ENCODE assay signal across 1 cellular context in genomic region chr1:85581138-85581801, GRCh38.
TF ChIP-seq lines count a peak whose summit lies in the region.

No MANE protein-coding gene starts in this region.

TF ChIP-seq in HepG2, 621 proteins besides CTCF, POLR2A, EP300 and RAD21 (continued from another document and continues in another):
- TF ChIP-seq ZNF549 (CRISPR knock-in tag; IDR thresholded peaks at IDR 0.05) (no peak), HINFP (CRISPR knock-in tag; IDR thresholded peaks at IDR 0.05; ENCODE audit: low read depth) (peak; percentile 34; the same call in 1 of the 2 replicates), HBP1 (CRISPR knock-in tag; IDR thresholded peaks at IDR 0.05; ENCODE audit: low read depth) (peak; percentile 75; the same call in 1 of the 2 replicates), ZNF136 (CRISPR knock-in tag; IDR thresholded peaks at IDR 0.05; ENCODE audit: low read depth) (no peak), ZNF30 (CRISPR knock-in tag; IDR thresholded peaks at IDR 0.05) (0 out of 2 replicates have a peak, but pooled peaks have one; percentile 14), ZNF282 (IDR thresholded peaks at IDR 0.05; ENCODE audit: partially characterized antibody) (no peak), HNRNPH1 (optimal IDR thresholded peaks at IDR 0.05; ENCODE audit: low read depth, low read length) (no peak), ZNF337 (CRISPR knock-in tag; IDR thresholded peaks at IDR 0.05; ENCODE audit: borderline replicate concordance, low read depth) (peak; percentile 51; the same call in 1 of the 2 replicates), ZNF331 (CRISPR knock-in tag; IDR thresholded peaks at IDR 0.05) (peak; percentile 58), ZNF652 (CRISPR knock-in tag; IDR thresholded peaks at IDR 0.05; ENCODE audit: borderline replicate concordance, low read depth) (no peak), PLSCR1 (CRISPR knock-in tag; IDR thresholded peaks at IDR 0.05; ENCODE audit: borderline replicate concordance) (no peak), HNRNPK (IDR thresholded peaks at IDR 0.05; ENCODE audit: low read depth, low read length, poor library complexity, severe bottlenecking) (peak; percentile 29), SMARCC2 (IDR thresholded peaks at IDR 0.05) (no peak), ZNF329 (CRISPR knock-in tag; IDR thresholded peaks at IDR 0.05; ENCODE audit: low read depth) (0 out of 2 replicates have a peak, but pooled peaks have one; percentile 44), MED1 (CRISPR knock-in tag; IDR thresholded peaks at IDR 0.05) (peak; percentile 23; the same call in 1 of the 2 replicates), MTA1 (CRISPR knock-in tag; IDR thresholded peaks at IDR 0.05; ENCODE audit: borderline replicate concordance) (peak; percentile 28; the same call in 1 of the 2 replicates), ZNF367 (CRISPR knock-in tag; IDR thresholded peaks at IDR 0.05; ENCODE audit: borderline replicate concordance) (no peak), KDM5A (IDR thresholded peaks at IDR 0.05; ENCODE audit: borderline replicate concordance, low read length) (no peak), KLF16 (CRISPR knock-in tag; IDR thresholded peaks at IDR 0.05) (peak in 1 of 2 experiments; percentile 49; a peak in 1 of 4 replicates), ARID4A (CRISPR knock-in tag; IDR thresholded peaks at IDR 0.05; ENCODE audit: borderline replicate concordance) (peak; percentile 54; the same call in 1 of the 2 replicates), IKZF1 (IDR thresholded peaks at IDR 0.05) (no peak), KDM1A (CRISPR knock-in tag; IDR thresholded peaks at IDR 0.05) (peak; percentile 88; the same call in 1 of the 2 replicates), ZNF557 (CRISPR knock-in tag; IDR thresholded peaks at IDR 0.05) (no peak), AHR (CRISPR knock-in tag; IDR thresholded peaks at IDR 0.05) (peak; percentile 73; the same call in 1 of the 2 replicates), ZNF33A (CRISPR knock-in tag; IDR thresholded peaks at IDR 0.05; ENCODE audit: borderline replicate concordance) (no peak), FOXA1 (IDR thresholded peaks at IDR 0.05) (no peak), FOXA1 (CRISPR knock-in tag; IDR thresholded peaks at IDR 0.05) (peak; percentile 25; the same call in 1 of the 2 replicates), MATR3 (CRISPR knock-in tag; IDR thresholded peaks at IDR 0.05) (no peak), MTF2 (CRISPR knock-in tag; IDR thresholded peaks at IDR 0.05; ENCODE audit: borderline replicate concordance) (peak; percentile 50; the same call in 1 of the 2 replicates), HMGA1 (CRISPR knock-in tag; conservative IDR thresholded peaks at IDR 0.05) (no peak), TEAD2 (CRISPR knock-in tag; IDR thresholded peaks at IDR 0.05) (no peak), PAX8 (CRISPR knock-in tag; IDR thresholded peaks at IDR 0.05; ENCODE audit: borderline replicate concordance) (no peak), ZNF703 (CRISPR knock-in tag; IDR thresholded peaks at IDR 0.05; ENCODE audit: borderline replicate concordance) (peak; percentile 27; the same call in 1 of the 2 replicates), KLF12 (CRISPR knock-in tag; IDR thresholded peaks at IDR 0.05; ENCODE audit: borderline replicate concordance) (no peak), SMC3 (IDR thresholded peaks at IDR 0.05; ENCODE audit: low read length) (no peak), ZNF672 (CRISPR knock-in tag; IDR thresholded peaks at IDR 0.05) (no peak), NFYB (CRISPR knock-in tag; IDR thresholded peaks at IDR 0.05) (no peak), ZNF205 (CRISPR knock-in tag; IDR thresholded peaks at IDR 0.05) (peak; percentile 44; the same call in 1 of the 2 replicates), REPIN1 (CRISPR knock-in tag; IDR thresholded peaks at IDR 0.05; ENCODE audit: borderline replicate concordance, low read depth) (peak; percentile 29; the same call in 1 of the 2 replicates), MLX (CRISPR knock-in tag; IDR thresholded peaks at IDR 0.05) (no peak), GMEB1 (CRISPR knock-in tag; IDR thresholded peaks at IDR 0.05; ENCODE audit: borderline replicate concordance) (no peak)
- TF ChIP-seq, protein P1, sequence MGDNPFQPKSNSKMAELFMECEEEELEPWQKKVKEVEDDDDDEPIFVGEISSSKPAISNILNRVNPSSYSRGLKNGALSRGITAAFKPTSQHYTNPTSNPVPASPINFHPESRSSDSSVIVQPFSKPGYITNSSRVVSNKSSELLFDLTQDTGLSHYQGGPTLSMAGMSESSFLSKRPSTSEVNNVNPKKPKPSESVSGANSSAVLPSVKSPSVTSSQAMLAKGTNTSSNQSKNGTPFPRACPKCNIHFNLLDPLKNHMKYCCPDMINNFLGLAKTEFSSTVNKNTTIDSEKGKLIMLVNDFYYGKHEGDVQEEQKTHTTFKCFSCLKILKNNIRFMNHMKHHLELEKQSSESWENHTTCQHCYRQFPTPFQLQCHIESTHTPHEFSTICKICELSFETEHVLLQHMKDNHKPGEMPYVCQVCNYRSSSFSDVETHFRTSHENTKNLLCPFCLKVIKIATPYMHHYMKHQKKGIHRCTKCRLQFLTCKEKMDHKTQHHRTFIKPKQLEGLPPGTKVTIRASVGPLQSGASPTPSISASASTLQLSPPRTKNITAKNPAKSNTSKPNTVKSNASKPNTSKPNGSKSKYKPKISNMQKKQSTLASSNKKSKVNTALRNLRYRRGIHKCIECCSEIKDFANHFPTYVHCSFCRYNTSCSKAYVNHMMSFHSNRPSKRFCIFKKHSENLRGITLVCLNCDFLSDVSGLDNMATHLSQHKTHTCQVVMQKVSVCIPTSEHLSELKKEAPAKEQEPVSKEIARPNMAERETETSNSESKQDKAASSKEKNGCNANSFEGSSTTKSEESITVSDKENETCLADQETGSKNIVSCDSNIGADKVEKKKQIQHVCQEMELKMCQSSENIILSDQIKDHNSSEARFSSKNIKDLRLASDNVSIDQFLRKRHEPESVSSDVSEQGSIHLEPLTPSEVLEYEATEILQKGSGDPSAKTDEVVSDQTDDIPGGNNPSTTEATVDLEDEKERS (CRISPR knock-in tag; IDR thresholded peaks at IDR 0.05), result no peak
- TF ChIP-seq, protein P2, sequence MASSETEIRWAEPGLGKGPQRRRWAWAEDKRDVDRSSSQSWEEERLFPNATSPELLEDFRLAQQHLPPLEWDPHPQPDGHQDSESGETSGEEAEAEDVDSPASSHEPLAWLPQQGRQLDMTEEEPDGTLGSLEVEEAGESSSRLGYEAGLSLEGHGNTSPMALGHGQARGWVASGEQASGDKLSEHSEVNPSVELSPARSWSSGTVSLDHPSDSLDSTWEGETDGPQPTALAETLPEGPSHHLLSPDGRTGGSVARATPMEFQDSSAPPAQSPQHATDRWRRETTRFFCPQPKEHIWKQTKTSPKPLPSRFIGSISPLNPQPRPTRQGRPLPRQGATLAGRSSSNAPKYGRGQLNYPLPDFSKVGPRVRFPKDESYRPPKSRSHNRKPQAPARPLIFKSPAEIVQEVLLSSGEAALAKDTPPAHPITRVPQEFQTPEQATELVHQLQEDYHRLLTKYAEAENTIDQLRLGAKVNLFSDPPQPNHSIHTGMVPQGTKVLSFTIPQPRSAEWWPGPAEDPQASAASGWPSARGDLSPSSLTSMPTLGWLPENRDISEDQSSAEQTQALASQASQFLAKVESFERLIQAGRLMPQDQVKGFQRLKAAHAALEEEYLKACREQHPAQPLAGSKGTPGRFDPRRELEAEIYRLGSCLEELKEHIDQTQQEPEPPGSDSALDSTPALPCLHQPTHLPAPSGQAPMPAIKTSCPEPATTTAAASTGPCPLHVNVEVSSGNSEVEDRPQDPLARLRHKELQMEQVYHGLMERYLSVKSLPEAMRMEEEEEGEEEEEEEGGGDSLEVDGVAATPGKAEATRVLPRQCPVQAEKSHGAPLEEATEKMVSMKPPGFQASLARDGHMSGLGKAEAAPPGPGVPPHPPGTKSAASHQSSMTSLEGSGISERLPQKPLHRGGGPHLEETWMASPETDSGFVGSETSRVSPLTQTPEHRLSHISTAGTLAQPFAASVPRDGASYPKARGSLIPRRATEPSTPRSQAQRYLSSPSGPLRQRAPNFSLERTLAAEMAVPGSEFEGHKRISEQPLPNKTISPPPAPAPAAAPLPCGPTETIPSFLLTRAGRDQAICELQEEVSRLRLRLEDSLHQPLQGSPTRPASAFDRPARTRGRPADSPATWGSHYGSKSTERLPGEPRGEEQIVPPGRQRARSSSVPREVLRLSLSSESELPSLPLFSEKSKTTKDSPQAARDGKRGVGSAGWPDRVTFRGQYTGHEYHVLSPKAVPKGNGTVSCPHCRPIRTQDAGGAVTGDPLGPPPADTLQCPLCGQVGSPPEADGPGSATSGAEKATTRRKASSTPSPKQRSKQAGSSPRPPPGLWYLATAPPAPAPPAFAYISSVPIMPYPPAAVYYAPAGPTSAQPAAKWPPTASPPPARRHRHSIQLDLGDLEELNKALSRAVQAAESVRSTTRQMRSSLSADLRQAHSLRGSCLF (CRISPR knock-in tag; IDR thresholded peaks at IDR 0.05; ENCODE audit: borderline replicate concordance), result no peak
- TF ChIP-seq, protein P3, sequence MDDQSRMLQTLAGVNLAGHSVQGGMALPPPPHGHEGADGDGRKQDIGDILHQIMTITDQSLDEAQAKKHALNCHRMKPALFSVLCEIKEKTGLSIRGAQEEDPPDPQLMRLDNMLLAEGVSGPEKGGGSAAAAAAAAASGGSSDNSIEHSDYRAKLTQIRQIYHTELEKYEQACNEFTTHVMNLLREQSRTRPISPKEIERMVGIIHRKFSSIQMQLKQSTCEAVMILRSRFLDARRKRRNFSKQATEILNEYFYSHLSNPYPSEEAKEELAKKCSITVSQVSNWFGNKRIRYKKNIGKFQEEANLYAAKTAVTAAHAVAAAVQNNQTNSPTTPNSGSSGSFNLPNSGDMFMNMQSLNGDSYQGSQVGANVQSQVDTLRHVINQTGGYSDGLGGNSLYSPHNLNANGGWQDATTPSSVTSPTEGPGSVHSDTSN (CRISPR knock-in tag; IDR thresholded peaks at IDR 0.05; ENCODE audit: borderline replicate concordance), result no peak
